ENCODE assay signal across 8 cellular contexts in genomic region chr9:89179535-89179919, GRCh38. TPM values are rescaled to one million over a fixed set of nuclear protein-coding genes. Genes with fewer than 3 reads are reported as not detected.
A peak's percentile ranks its signal among the peaks of the same experiment; 100 is the strongest.
DNase-seq lines count a peak whose midpoint lies in the region; ATAC-seq and TF ChIP-seq lines count a peak whose summit lies in the region.

No MANE protein-coding gene starts in this region.

- no peaks in the 10 kb centered on the region for H3K27me3 ChIP-seq in right cardiac atrium (ENCODE audit: control insufficient read depth, insufficient read depth)

- ATAC-seq in right cardiac atrium (no peak), GM21360 (IDR thresholded peaks at IDR 0.05; ENCODE audit: unreplicated experiment) (no peak)

- no peak overlapping the region for H3K4me3 Mint-ChIP-seq in activated T-helper 2 cell treated with anti-CD3 and anti-CD28 coated beads, Interferon-gamma antibody, Interleukin-2, Interleukin-4, amounts not matched to agents 10 μg/mL and 5 μg/mL and 100 μg/mL, durations not matched to agents 14 hours and 24 hours and 36 hours (ENCODE audit: low read depth)

- H3K27me3 Mint-ChIP-seq in activated T-helper 2 cell treated with anti-CD3 and anti-CD28 coated beads, Interferon-gamma antibody, Interleukin-2, Interleukin-4, amounts not matched to agents 10 μg/mL and 5 μg/mL and 100 μg/mL, durations not matched to agents 14 hours and 24 hours and 36 hours (ENCODE audit: low read depth), result peaks cover 64% of the 10 kb centered on the region

- H3K4me1 Mint-ChIP-seq in activated T-helper 2 cell treated with anti-CD3 and anti-CD28 coated beads, Interferon-gamma antibody, Interleukin-2, Interleukin-4, amounts not matched to agents 10 μg/mL and 5 μg/mL and 100 μg/mL, durations not matched to agents 14 hours and 24 hours and 36 hours (ENCODE audit: low read depth), result peaks cover 10% of the 10 kb centered on the region

- no peak for TF ChIP-seq CTCF in WI38 (IDR thresholded peaks at IDR 0.05; ENCODE audit: low read depth, low read length)

- intact Hi-C loops in right cardiac atrium (cut with DNase I), result no loop called here
- intact Hi-C loops in activated T-helper 2 cell treated with anti-CD3 and anti-CD28 coated beads, Interferon-gamma antibody, Interleukin-2, Interleukin-4, amounts not matched to agents 10 μg/mL and 5 μg/mL and 100 μg/mL, durations not matched to agents 14 hours and 24 hours and 36 hours (cut with micrococcal nuclease), result loop anchor here (10.0 kb wide), 1 partner anchor 95 kb away; no protein-coding TSS in a partner anchor

- H3K4me3 ChIP-seq in WI38 (ENCODE audit: low read depth, low read length) (peak overlapping the region; percentile 76), right cardiac atrium (ENCODE audit: low read length) (peak overlapping the region; percentile 12), skin epidermis (peak overlapping the region; percentile 13 to 30 (median 17))

- H3K27ac Mint-ChIP-seq in activated T-helper 2 cell treated with anti-CD3 and anti-CD28 coated beads, Interferon-gamma antibody, Interleukin-2, Interleukin-4, amounts not matched to agents 10 μg/mL and 5 μg/mL and 100 μg/mL, durations not matched to agents 14 hours and 24 hours and 36 hours, result no peak overlapping the region

- H3K4me1 ChIP-seq in right cardiac atrium (ENCODE audit: control insufficient read depth, insufficient read depth, low read length), result peaks cover 4% of the 10 kb centered on the region

- H3K27ac ChIP-seq in right cardiac atrium (ENCODE audit: low read length), result peak overlapping the region; percentile 44
- peak overlapping the region in 17 of 21 experiments; percentile 23 to 77 (median 58) for H3K27ac ChIP-seq in skin epidermis

- peak; percentile 54 for DNase-seq in NCI-H1105 treated with DMSO at 0.1 percent for 48 hours (lab: John Stamatoyannopoulos, UW)
- DNase-seq in NCI-H1105 (lab: John Stamatoyannopoulos, UW), result no peak
- peak in 1 of 3 donors; percentile 47 for DNase-seq in right cardiac atrium
- no peak for DNase-seq in activated T-helper 2 cell treated with anti-CD3 and anti-CD28 coated beads, Interferon-gamma antibody, Interleukin-2, Interleukin-4, amounts not matched to agents 10 μg/mL and 5 μg/mL and 100 μg/mL, durations not matched to agents 14 hours and 24 hours and 36 hours (ENCODE audit: low spot score)
- DNase-seq in OCI-M1 (lab: John Stamatoyannopoulos, UW), result no peak

- 22% methylated on average over 6 of the region's 6 CpGs for WGBS in right cardiac atrium

- H3K9me3 Mint-ChIP-seq in activated T-helper 2 cell treated with anti-CD3 and anti-CD28 coated beads, Interferon-gamma antibody, Interleukin-2, Interleukin-4, amounts not matched to agents 10 μg/mL and 5 μg/mL and 100 μg/mL, durations not matched to agents 14 hours and 24 hours and 36 hours, result no peaks in the 10 kb centered on the region

- H3K9me3 ChIP-seq in right cardiac atrium (ENCODE audit: control insufficient read depth, low read length), result no peaks in the 10 kb centered on the region

- H3K36me3 Mint-ChIP-seq in activated T-helper 2 cell treated with anti-CD3 and anti-CD28 coated beads, Interferon-gamma antibody, Interleukin-2, Interleukin-4, amounts not matched to agents 10 μg/mL and 5 μg/mL and 100 μg/mL, durations not matched to agents 14 hours and 24 hours and 36 hours (ENCODE audit: low read depth), result no peaks in the 10 kb centered on the region

RNA-seq across cellular contexts. Expression of gene SHC3, which starts 0.9 kb away (rescaled TPM):
- total RNA-seq in right cardiac atrium, result 1 to 10 TPM in 3 of 4 donors, under 1 TPM in 1; 0.88 to 3.1 (median 1.5) TPM
- 0.29 TPM for polyA plus RNA-seq in right cardiac atrium
- total RNA-seq in activated T-helper 2 cell treated with anti-CD3 and anti-CD28 coated beads, Interferon-gamma antibody, Interleukin-2, Interleukin-4, amounts not matched to agents 10 μg/mL and 5 μg/mL and 100 μg/mL, durations not matched to agents 14 hours and 24 hours and 36 hours, result not detected in 2 replicates

Comparison
In these comparisons a context has a peak if more than half of its experiments do, and no peak if none do; other contexts are left out.
1. H3K4me3 ChIP-seq: peak in every context shown above with its lines; median percentile 76 in WI38; 17 in skin epidermis; 12 in right cardiac atrium.